Comparison of ENCODE assay signal across 22 cellular contexts in genomic region chr6:46967950-46968349, GRCh38.
"Had no signal": no experiment of that assay in that cellular context is flagged by ENCODE, and none has a peak within 500 bp of the region (broad histone marks: within the 10 kb centered on the region; RNA-seq: fewer than 3 reads in every experiment).

No MANE protein-coding gene starts in this region.

- H3K9me3 ChIP-seq: gastrocnemius medialis, prostate gland, sigmoid colon, spleen, testis, tibial artery had no signal

- H3K4me3 ChIP-seq: gastrocnemius medialis, neural progenitor cell, prostate gland, sigmoid colon, spleen, testis, tibial artery had no signal

- H3K36me3 ChIP-seq: gastrocnemius medialis, neural progenitor cell, prostate gland, sigmoid colon, spleen, tibial artery had no signal

- ATAC-seq: esophagus mucosa; gastrocnemius medialis; left lobe of liver; naive thymus-derived CD4-positive, alpha-beta T cell; right cardiac atrium; stimulated activated memory B cell treated with anti-CD40 and anti-IgM and Interleukin-4, amounts not matched to agents 10 μg/mL and 1 μg/mL and 100 μg/mL, for 72 hours; stimulated activated naive CD8-positive, alpha-beta T cell treated with anti-CD3 and anti-CD28 coated beads, Interleukin-15, Interleukin-2, amounts not matched to agents 100 U/mL and 50 U/mL, for 24 hours had no signal

- H3K27me3 ChIP-seq: neural progenitor cell, sigmoid colon, spleen, testis, tibial artery had no signal

- H3K27ac ChIP-seq: epithelial cell of prostate, gastrocnemius medialis, neural progenitor cell, prostate gland, sigmoid colon, spleen, testis, tibial artery had no signal

- DNase-seq: cerebellar nuclear complex; cortex of kidney; foreskin fibroblast; gastrocnemius medialis; head of caudate nucleus; mesendoderm; midbrain; naive thymus-derived CD4-positive, alpha-beta T cell; right cardiac atrium; sigmoid colon; spleen; stimulated activated CD4-positive, alpha-beta T cell treated with anti-CD3 and anti-CD28 coated beads, Interleukin-4, amount 100 ng/mL, for 4 hours; stimulated activated naive CD8-positive, alpha-beta T cell treated with anti-CD3 and anti-CD28 coated beads, Interleukin-15, Interleukin-2, amounts not matched to agents 100 U/mL and 50 U/mL, for 24 hours; substantia nigra; testis; tibial artery had no signal

- H3K4me1 ChIP-seq: neural progenitor cell, prostate gland, sigmoid colon, spleen, testis had no signal
